Comparison of ENCODE assay signal across 1 cellular context in the genomic region with DNA sequence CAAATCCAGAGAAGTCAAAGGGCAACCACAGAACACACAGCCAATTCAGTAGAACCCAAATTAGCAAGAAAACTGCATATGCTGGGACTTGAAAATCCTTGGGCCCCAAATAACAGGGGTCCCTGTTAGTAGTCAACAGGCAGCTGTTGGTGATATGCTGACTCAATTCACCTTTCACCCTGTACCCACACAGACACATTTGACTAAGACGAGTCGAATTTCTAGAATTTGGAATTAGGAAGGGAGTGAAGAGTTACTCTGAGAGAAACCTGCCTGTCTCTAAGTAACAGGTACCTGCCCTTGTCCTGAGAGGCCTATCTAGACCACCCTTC.
TF ChIP-seq lines count a peak whose summit lies in the region.

No MANE protein-coding gene starts in this region.

TF ChIP-seq in GM23338, 12 proteins besides CTCF, POLR2A, EP300 and RAD21:
- TF ChIP-seq JUNB (IDR thresholded peaks at IDR 0.05; ENCODE audit: unreplicated experiment) (no peak), ZNF114 (CRISPR knock-in tag; IDR thresholded peaks at IDR 0.05) (no peak), CREB1 (CRISPR knock-in tag; IDR thresholded peaks at IDR 0.05; ENCODE audit: low read depth) (no peak), EZH2phosphoT487 (IDR thresholded peaks at IDR 0.05; ENCODE audit: unreplicated experiment) (no peak), EZH2 (IDR thresholded peaks at IDR 0.05; ENCODE audit: low read depth, unreplicated experiment) (no peak)
- TF ChIP-seq, protein P1, sequence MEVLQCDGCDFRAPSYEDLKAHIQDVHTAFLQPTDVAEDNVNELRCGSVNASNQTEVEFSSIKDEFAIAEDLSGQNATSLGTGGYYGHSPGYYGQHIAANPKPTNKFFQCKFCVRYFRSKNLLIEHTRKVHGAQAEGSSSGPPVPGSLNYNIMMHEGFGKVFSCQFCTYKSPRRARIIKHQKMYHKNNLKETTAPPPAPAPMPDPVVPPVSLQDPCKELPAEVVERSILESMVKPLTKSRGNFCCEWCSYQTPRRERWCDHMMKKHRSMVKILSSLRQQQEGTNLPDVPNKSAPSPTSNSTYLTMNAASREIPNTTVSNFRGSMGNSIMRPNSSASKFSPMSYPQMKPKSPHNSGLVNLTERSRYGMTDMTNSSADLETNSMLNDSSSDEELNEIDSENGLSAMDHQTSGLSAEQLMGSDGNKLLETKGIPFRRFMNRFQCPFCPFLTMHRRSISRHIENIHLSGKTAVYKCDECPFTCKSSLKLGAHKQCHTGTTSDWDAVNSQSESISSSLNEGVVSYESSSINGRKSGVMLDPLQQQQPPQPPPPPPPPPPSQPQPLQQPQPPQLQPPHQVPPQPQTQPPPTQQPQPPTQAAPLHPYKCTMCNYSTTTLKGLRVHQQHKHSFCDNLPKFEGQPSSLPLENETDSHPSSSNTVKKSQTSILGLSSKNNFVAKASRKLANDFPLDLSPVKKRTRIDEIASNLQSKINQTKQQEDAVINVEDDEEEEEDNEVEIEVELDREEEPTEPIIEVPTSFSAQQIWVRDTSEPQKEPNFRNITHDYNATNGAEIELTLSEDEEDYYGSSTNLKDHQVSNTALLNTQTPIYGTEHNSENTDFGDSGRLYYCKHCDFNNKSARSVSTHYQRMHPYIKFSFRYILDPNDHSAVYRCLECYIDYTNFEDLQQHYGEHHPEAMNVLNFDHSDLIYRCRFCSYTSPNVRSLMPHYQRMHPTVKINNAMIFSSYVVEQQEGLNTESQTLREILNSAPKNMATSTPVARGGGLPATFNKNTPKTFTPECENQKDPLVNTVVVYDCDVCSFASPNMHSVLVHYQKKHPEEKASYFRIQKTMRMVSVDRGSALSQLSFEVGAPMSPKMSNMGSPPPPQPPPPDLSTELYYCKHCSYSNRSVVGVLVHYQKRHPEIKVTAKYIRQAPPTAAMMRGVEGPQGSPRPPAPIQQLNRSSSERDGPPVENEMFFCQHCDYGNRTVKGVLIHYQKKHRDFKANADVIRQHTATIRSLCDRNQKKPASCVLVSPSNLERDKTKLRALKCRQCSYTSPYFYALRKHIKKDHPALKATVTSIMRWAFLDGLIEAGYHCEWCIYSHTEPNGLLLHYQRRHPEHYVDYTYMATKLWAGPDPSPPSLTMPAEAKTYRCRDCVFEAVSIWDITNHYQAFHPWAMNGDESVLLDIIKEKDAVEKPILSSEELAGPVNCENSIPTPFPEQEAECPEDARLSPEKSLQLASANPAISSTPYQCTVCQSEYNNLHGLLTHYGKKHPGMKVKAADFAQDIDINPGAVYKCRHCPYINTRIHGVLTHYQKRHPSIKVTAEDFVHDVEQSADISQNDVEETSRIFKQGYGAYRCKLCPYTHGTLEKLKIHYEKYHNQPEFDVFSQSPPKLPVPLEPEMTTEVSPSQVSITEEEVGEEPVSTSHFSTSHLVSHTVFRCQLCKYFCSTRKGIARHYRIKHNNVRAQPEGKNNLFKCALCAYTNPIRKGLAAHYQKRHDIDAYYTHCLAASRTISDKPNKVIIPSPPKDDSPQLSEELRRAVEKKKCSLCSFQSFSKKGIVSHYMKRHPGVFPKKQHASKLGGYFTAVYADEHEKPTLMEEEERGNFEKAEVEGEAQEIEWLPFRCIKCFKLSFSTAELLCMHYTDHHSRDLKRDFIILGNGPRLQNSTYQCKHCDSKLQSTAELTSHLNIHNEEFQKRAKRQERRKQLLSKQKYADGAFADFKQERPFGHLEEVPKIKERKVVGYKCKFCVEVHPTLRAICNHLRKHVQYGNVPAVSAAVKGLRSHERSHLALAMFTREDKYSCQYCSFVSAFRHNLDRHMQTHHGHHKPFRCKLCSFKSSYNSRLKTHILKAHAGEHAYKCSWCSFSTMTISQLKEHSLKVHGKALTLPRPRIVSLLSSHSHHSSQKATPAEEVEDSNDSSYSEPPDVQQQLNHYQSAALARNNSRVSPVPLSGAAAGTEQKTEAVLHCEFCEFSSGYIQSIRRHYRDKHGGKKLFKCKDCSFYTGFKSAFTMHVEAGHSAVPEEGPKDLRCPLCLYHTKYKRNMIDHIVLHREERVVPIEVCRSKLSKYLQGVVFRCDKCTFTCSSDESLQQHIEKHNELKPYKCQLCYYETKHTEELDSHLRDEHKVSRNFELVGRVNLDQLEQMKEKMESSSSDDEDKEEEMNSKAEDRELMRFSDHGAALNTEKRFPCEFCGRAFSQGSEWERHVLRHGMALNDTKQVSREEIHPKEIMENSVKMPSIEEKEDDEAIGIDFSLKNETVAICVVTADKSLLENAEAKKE (CRISPR knock-in tag; IDR thresholded peaks at IDR 0.05), result no peak
